In the genomic region with DNA sequence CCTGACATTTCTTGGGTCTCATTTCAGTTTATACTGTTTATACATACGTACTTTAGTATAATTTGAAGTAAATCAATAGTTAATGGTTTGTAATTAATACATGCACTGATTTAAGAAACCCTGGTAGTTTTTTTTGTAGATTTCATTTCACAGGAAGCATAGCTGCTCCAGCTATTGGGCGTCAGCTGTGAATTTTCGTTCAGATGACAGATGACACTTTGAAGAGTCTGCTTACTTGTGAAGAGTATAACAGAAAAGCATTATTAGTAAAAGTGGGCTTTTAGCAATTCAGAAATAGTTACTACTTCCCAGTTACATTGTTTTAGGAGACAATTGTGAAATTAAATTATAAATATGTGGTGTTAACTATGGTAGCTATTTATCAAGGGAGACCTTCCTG, we compare ENCODE assay signal across 30 cellular contexts. TPM values are rescaled to one million over a fixed set of nuclear protein-coding genes. Genes with fewer than 3 reads are reported as not detected.
"Had no signal": no experiment of that assay in that cellular context is flagged by ENCODE, and none has a peak within 500 bp of the region (broad histone marks: within the 10 kb centered on the region; RNA-seq: fewer than 3 reads in every experiment).

No MANE protein-coding gene starts in this region.

- H3K4me1 ChIP-seq: breast epithelium, Peyer's patch had no signal

- H3K4me1 Mint-ChIP-seq: activated B cell treated with CpG ODN at 0.5 μM for 24 hours, IgD-negative memory B cell had no signal

- H3K4me3 Mint-ChIP-seq: activated B cell treated with CpG ODN at 0.5 μM for 24 hours; activated CD4-positive, alpha-beta memory T cell treated with anti-CD3 and anti-CD28 coated beads for 36 hours; activated CD4-positive, alpha-beta T cell treated with anti-CD3 and anti-CD28 coated beads, Interleukin-2, amount 10 ng/mL, durations not matched to agents 7 days and 5 days; activated naive CD4-positive, alpha-beta T cell treated with anti-CD3 and anti-CD28 coated beads, Interleukin-2, amount 50 U/mL, for 24 hours; activated T-cell treated with anti-CD3 and anti-CD28 coated beads, Interleukin-2, amount 50 U/mL, for 4 hours; IgD-negative memory B cell had no signal

- DNase-seq: activated B cell treated with CpG ODN at 0.5 μM for 24 hours; activated CD4-positive, alpha-beta memory T cell treated with anti-CD3 and anti-CD28 coated beads for 36 hours; activated CD4-positive, alpha-beta T cell treated with anti-CD3 and anti-CD28 coated beads, Interleukin-2, amount 10 ng/mL, durations not matched to agents 7 days and 5 days; activated CD8-positive, alpha-beta memory T cell treated with anti-CD3 and anti-CD28 coated beads for 24 hours; activated naive CD4-positive, alpha-beta T cell; activated T-cell treated with anti-CD3 and anti-CD28 coated beads, Interleukin-2, amount 50 U/mL, for 4 hours; aorta; KG1; NCI-H1092; NCI-H1417; NCI-H1930; NCI-H2171; NCI-H2227 treated with DMSO at 0.1 percent for 48 hours; NCI-H526; NK-92 treated with Interleukin-12 subunit alpha and Interleukin-12 subunit beta, amount 100 ng/mL, for 24 hours; OCI-M1; Peyer's patch; Right ventricle myocardium superior; SW 1271; T1000 had no signal

- H3K27ac ChIP-seq: breast epithelium, Peyer's patch, RWPE1, SJSA1 had no signal

- H3K27me3 ChIP-seq: breast epithelium, Peyer's patch, SJSA1 had no signal

- H3K27me3 Mint-ChIP-seq: activated B cell treated with CpG ODN at 0.5 μM for 24 hours; activated CD4-positive, alpha-beta memory T cell treated with anti-CD3 and anti-CD28 coated beads for 36 hours; activated CD4-positive, alpha-beta T cell treated with anti-CD3 and anti-CD28 coated beads, Interleukin-2, amount 10 ng/mL, durations not matched to agents 7 days and 5 days; activated naive CD4-positive, alpha-beta T cell treated with anti-CD3 and anti-CD28 coated beads, Interleukin-2, amount 50 U/mL, for 24 hours; IgD-negative memory B cell had no signal

- ATAC-seq: activated T-cell treated with anti-CD3 and anti-CD28 coated beads, Interleukin-2, amount 50 U/mL, for 4 hours had no signal

- H3K4me3 ChIP-seq: breast epithelium, Peyer's patch, SJSA1 had no signal

- H3K9me3 Mint-ChIP-seq: activated B cell treated with CpG ODN at 0.5 μM for 24 hours; activated CD4-positive, alpha-beta memory T cell treated with anti-CD3 and anti-CD28 coated beads for 36 hours; activated CD4-positive, alpha-beta T cell treated with anti-CD3 and anti-CD28 coated beads, Interleukin-2, amount 10 ng/mL, durations not matched to agents 7 days and 5 days; activated naive CD4-positive, alpha-beta T cell treated with anti-CD3 and anti-CD28 coated beads, Interleukin-2, amount 50 U/mL, for 24 hours; activated T-cell treated with anti-CD3 and anti-CD28 coated beads, Interleukin-2, amount 50 U/mL, for 4 hours; activated T-helper 2 cell treated with anti-CD3 and anti-CD28 coated beads, Interferon-gamma antibody, Interleukin-2, Interleukin-4, amounts not matched to agents 10 μg/mL and 5 μg/mL and 100 μg/mL, durations not matched to agents 14 hours and 24 hours and 36 hours; IgD-negative memory B cell had no signal

- H3K9me3 ChIP-seq: breast epithelium, Peyer's patch, SJSA1 had no signal

- H3K27ac Mint-ChIP-seq: activated B cell treated with CpG ODN at 0.5 μM for 24 hours; activated CD4-positive, alpha-beta memory T cell treated with anti-CD3 and anti-CD28 coated beads for 36 hours; activated CD4-positive, alpha-beta T cell treated with anti-CD3 and anti-CD28 coated beads, Interleukin-2, amount 10 ng/mL, durations not matched to agents 7 days and 5 days; activated naive CD4-positive, alpha-beta T cell treated with anti-CD3 and anti-CD28 coated beads, Interleukin-2, amount 50 U/mL, for 24 hours; activated T-helper 2 cell treated with anti-CD3 and anti-CD28 coated beads, Interferon-gamma antibody, Interleukin-2, Interleukin-4, amounts not matched to agents 10 μg/mL and 5 μg/mL and 100 μg/mL, durations not matched to agents 14 hours and 24 hours and 36 hours; IgD-negative memory B cell had no signal

RNA-seq across cellular contexts. Expression of gene METTL21C, which starts 44.4 kb away (rescaled TPM):
- total RNA-seq: activated B cell treated with CpG ODN at 0.5 μM for 24 hours; activated CD4-positive, alpha-beta memory T cell treated with anti-CD3 and anti-CD28 coated beads for 36 hours; activated CD4-positive, alpha-beta T cell treated with anti-CD3 and anti-CD28 coated beads, Interleukin-2, amount 10 ng/mL, durations not matched to agents 7 days and 5 days; activated T-cell treated with anti-CD3 and anti-CD28 coated beads, Interleukin-2, amount 50 U/mL, for 4 hours; activated T-helper 2 cell treated with anti-CD3 and anti-CD28 coated beads, Interferon-gamma antibody, Interleukin-2, Interleukin-4, amounts not matched to agents 10 μg/mL and 5 μg/mL and 100 μg/mL, durations not matched to agents 14 hours and 24 hours and 36 hours; aorta; breast epithelium; LHCN-M2; M059J; NCI-H460; Peyer's patch; Right ventricle myocardium superior; SJSA1; T-helper 1 cell treated with Interleukin-12 subunit alpha and Interleukin-12 subunit beta and Interleukin-4 antibody, amounts not matched to agents 30 ng/mL and 1 ng/mL, for 36 hours had no signal
- polyA plus RNA-seq: aorta, IgD-negative memory B cell had no signal
